ENCODE assay signal across 23 cellular contexts in the genomic region with DNA sequence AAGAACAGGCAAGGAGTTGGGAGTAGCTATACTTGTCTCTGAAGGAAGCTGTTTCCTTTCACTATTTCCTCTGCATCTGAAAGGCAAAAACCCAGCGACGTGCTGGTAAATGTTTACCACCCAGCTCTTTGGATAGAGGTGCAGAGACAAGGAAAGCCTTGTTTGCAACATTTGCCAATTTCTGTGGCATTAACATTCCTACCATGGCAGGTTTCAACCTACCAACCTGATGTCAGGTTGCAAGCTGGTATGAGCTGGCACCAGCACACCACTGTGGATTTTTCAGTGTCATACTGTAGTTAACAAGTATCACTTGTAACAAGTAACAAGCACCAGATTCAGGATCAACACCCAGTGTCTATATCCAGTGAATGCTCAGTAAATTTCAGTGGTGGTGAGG.
"Had no signal": no experiment of that assay in that cellular context is flagged by ENCODE, and none has a peak within 500 bp of the region (broad histone marks: within the 10 kb centered on the region; RNA-seq: fewer than 3 reads in every experiment).

No MANE protein-coding gene starts in this region.

- DNase-seq: IMR-90, Karpas-422, KG1, MG63, NCI-H1092, NCI-H1105 treated with DMSO at 0.1 percent for 48 hours, NCI-H1417 treated with DMSO at 0.1 percent for 48 hours, NCI-H146, NCI-H1694 treated with DMSO at 0.1 percent for 48 hours, NCI-H1930, NCI-H2081, NCI-H2107, NCI-H2227 treated with DMSO at 0.1 percent for 48 hours, NCI-H510A, NCI-H524 treated with DMSO at 0.1 percent for 48 hours, NCI-H69, NCI-H774, PC-3, SHP77, SK-N-SH had no signal

- H3K27ac ChIP-seq: RWPE1 had no signal

- H3K4me3 ChIP-seq: MG63 had no signal

- H3K27me3 ChIP-seq: MG63 had no signal

- FAIRE-seq: HepG2 had no signal

- ATAC-seq: HepG2, Panc1, PC-3 had no signal

- H3K36me3 ChIP-seq: MG63 had no signal

- H3K9ac ChIP-seq: SK-N-SH had no signal

- H3K9me3 ChIP-seq: MG63, SK-N-SH had no signal

- H3K4me2 ChIP-seq: SK-N-SH had no signal
